In the genomic region with DNA sequence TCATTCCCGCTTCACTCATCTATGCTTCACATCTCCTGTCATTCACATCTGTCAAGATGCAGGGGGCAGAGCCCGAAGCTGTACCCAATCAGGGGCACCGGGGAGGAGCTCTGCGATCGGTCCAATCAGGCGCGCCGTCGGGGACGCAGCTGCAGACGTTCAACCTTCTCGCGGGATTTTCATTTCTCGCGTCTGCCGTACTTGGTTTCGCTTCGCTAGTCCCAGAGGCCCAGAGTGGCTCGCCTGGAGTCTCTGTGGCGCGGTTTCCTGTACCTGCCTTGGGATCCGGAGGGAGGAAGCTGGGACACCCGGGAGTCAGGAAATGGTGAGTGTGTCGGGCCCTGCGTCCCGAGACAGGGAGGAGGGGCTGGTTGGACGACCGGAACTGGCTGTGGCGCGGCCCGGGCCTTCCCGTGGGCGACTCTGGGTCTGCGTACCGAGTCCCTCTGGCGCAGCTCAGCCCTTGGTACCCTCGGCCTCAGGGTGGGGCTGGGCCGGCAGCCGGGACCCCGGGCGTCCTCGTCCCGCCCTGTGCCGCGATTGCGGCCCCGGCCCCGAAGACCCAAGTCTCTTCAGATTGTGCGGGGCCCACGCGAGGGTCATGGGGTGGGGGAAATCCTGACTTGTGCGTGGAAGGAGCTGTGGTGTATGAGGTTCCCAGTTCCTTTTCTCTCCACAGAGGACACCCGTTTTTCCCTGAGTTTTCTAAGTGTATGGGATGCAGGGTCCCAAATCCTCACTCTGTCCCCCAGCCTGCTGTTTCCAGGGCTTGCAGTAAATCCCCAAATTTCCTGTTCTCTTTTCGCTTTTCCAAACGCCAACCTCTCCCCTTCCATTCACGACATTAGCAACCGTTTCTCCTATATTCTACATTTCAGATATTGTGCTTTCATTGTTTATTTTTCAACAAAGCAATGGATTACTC, we compare ENCODE assay signal across 8 cellular contexts. TPM values are rescaled to one million over a fixed set of nuclear protein-coding genes. Genes with fewer than 3 reads are reported as not detected.
DNase-seq lines count a peak whose midpoint lies in the region; ATAC-seq and TF ChIP-seq lines count a peak whose summit lies in the region.

Gene ZNF136, plus strand, starts transcription at position 215 of the 925 bp plus-strand sequence. Its CDS starts 108 bp downstream, at position 323.

- peak; percentile 91 for TF ChIP-seq POLR2A in GM19193 (IDR thresholded peaks at IDR 0.05; ENCODE audit: extremely low read depth, insufficient read depth, insufficient read length)

- peak; percentile 91 for ATAC-seq in HG03432 (IDR thresholded peaks at IDR 0.05; ENCODE audit: unreplicated experiment)

- peak; percentile 85 to 93 for DNase-seq in AML-193 (lab: John Stamatoyannopoulos, UW)
- DNase-seq in NCI-H460 (ENCODE audit: extremely low read depth, low read depth), result peak; percentile 85
- peak; percentile 87 for DNase-seq in activated CD4-positive, alpha-beta T cell treated with anti-CD3 and anti-CD28 coated beads for 1 hour
- DNase-seq in cerebellum (ENCODE audit: low spot score), result peak; percentile 99
- DNase-seq in kidney glomerular epithelial cell (lab: John Stamatoyannopoulos, UW), result peak; percentile 85
- peak; percentile 93 to 94 for DNase-seq in stimulated activated CD4-positive, alpha-beta T cell treated with anti-CD3 and anti-CD28 coated beads, Interleukin-15, amount 100 ng/mL, for 48 hours (ENCODE audit: low read depth in 2 of 2)

RNA-seq across cellular contexts. Expression of gene ZNF136, which starts in this region (rescaled TPM):
- total RNA-seq in NCI-H460 (2014; rRNA removed; shearing (Covaris generic)), result 3.7 and 3.9 TPM in 2 replicates
- 0.79 and 1.3 TPM in 2 replicates for polyA plus RNA-seq in NCI-H460 (2014; cell fraction: nucleus; rRNA removed)
- 23.9 TPM for total RNA-seq in cerebellum

Comparison
In these comparisons a context has a peak if more than half of its experiments do, and no peak if none do; other contexts are left out.
1. Peak in every context shown above with its lines: DNase-seq and ATAC-seq.